Comparison of ENCODE assay signal across 32 cellular contexts in genomic region chr3:137097852-137098251, GRCh38.
"Had no signal": no experiment of that assay in that cellular context is flagged by ENCODE, and none has a peak within 500 bp of the region (broad histone marks: within the 10 kb centered on the region; RNA-seq: fewer than 3 reads in every experiment).

No MANE protein-coding gene starts in this region.

- H3K4me3 ChIP-seq: body of pancreas, breast epithelium had no signal

- H3K9me3 ChIP-seq: body of pancreas, breast epithelium had no signal

- DNase-seq: activated CD4-positive, alpha-beta memory T cell treated with anti-CD3 and anti-CD28 coated beads, Interleukin-2, amount 10 ng/mL, durations not matched to agents 7 days and 5 days; activated CD4-positive, alpha-beta T cell treated with anti-CD3 and anti-CD28 coated beads for 1 hour; activated CD4-positive, alpha-beta T cell treated with anti-CD3 and anti-CD28 coated beads for 36 hours; activated CD4-positive, alpha-beta T cell treated with anti-CD3 and anti-CD28 coated beads for 48 hours; activated CD4-positive, alpha-beta T cell treated with anti-CD3 and anti-CD28 coated beads, Interleukin-2, amount 10 ng/mL, durations not matched to agents 7 days and 5 days; activated CD4-positive, alpha-beta T cell treated with anti-CD3 and anti-CD28 coated beads, Interleukin-2, amount 50 U/mL, for 48 hours; activated CD4-positive, CD25-positive, alpha-beta regulatory T cell; activated CD8-positive, alpha-beta memory T cell treated with anti-CD3 and anti-CD28 coated beads for 24 hours; activated CD8-positive, alpha-beta memory T cell treated with anti-CD3 and anti-CD28 coated beads, Interleukin-2, amount 10 ng/mL, durations not matched to agents 7 days and 5 days; activated CD8-positive, alpha-beta memory T cell treated with anti-CD3 and anti-CD28 coated beads, Interleukin-2, amount 50 U/mL, for 48 hours; activated CD8-positive, alpha-beta T cell treated with anti-CD3 and anti-CD28 coated beads, Interleukin-2, amount 10 ng/mL, durations not matched to agents 7 days and 5 days; activated effector memory CD4-positive, alpha-beta T cell treated with Interleukin-2 at 50 U/mL for 16 hours; activated gamma-delta T cell; activated naive CD4-positive, alpha-beta T cell treated with anti-CD3 and anti-CD28 coated beads, Interleukin-2, amount 10 ng/mL, durations not matched to agents 7 days and 5 days; activated naive CD4-positive, alpha-beta T cell treated with Interleukin-2 at 50 U/mL for 16 hours; activated naive CD8-positive, alpha-beta T cell treated with anti-CD3 and anti-CD28 coated beads, Interleukin-2, amount 10 ng/mL, durations not matched to agents 7 days and 5 days; activated naive CD8-positive, alpha-beta T cell treated with anti-CD3 and anti-CD28 coated beads, Interleukin-2, amount 50 U/mL, for 24 hours; activated T-cell treated with anti-CD3 and anti-CD28 coated beads, Interleukin-2, amount 50 U/mL, for 24 hours; activated T-cell treated with anti-CD3 and anti-CD28 coated beads, Interleukin-2, amount 50 U/mL, for 48 hours; amygdala; anterior cingulate cortex; body of pancreas; brain microvascular endothelial cell; central memory CD4-positive, alpha-beta T cell; T-helper 1 cell; T-helper 2 cell; T-helper 9 cell had no signal

- H3K27ac ChIP-seq: body of pancreas, brain microvascular endothelial cell, breast epithelium, VCaP had no signal

- H3K4me1 ChIP-seq: body of pancreas, breast epithelium had no signal

- H3K27me3 ChIP-seq: body of pancreas, brain microvascular endothelial cell, breast epithelium had no signal

- ATAC-seq: activated CD4-positive, alpha-beta T cell treated with anti-CD3 and anti-CD28 coated beads for 36 hours; activated CD4-positive, CD25-positive, alpha-beta regulatory T cell treated with anti-CD3 and anti-CD28 coated beads, Interleukin-2, amount 50 U/mL, for 24 hours; activated CD8-positive, alpha-beta memory T cell treated with anti-CD3 and anti-CD28 coated beads, Interleukin-2, amount 10 ng/mL, durations not matched to agents 7 days and 5 days; activated CD8-positive, alpha-beta T cell treated with anti-CD3 and anti-CD28 coated beads, Interleukin-2, amount 10 ng/mL, durations not matched to agents 7 days and 5 days; activated naive CD8-positive, alpha-beta T cell treated with anti-CD3 and anti-CD28 coated beads, Interleukin-2, amount 50 U/mL, for 24 hours; body of pancreas had no signal

- FAIRE-seq: astrocyte, TTC549 had no signal

- H3K36me3 ChIP-seq: brain microvascular endothelial cell, breast epithelium had no signal
